Comparison of ENCODE assay signal across 1 cellular context in genomic region chr12:53049582-53050318, GRCh38.
TF ChIP-seq lines count a peak whose summit lies in the region.

A gene with protein sequence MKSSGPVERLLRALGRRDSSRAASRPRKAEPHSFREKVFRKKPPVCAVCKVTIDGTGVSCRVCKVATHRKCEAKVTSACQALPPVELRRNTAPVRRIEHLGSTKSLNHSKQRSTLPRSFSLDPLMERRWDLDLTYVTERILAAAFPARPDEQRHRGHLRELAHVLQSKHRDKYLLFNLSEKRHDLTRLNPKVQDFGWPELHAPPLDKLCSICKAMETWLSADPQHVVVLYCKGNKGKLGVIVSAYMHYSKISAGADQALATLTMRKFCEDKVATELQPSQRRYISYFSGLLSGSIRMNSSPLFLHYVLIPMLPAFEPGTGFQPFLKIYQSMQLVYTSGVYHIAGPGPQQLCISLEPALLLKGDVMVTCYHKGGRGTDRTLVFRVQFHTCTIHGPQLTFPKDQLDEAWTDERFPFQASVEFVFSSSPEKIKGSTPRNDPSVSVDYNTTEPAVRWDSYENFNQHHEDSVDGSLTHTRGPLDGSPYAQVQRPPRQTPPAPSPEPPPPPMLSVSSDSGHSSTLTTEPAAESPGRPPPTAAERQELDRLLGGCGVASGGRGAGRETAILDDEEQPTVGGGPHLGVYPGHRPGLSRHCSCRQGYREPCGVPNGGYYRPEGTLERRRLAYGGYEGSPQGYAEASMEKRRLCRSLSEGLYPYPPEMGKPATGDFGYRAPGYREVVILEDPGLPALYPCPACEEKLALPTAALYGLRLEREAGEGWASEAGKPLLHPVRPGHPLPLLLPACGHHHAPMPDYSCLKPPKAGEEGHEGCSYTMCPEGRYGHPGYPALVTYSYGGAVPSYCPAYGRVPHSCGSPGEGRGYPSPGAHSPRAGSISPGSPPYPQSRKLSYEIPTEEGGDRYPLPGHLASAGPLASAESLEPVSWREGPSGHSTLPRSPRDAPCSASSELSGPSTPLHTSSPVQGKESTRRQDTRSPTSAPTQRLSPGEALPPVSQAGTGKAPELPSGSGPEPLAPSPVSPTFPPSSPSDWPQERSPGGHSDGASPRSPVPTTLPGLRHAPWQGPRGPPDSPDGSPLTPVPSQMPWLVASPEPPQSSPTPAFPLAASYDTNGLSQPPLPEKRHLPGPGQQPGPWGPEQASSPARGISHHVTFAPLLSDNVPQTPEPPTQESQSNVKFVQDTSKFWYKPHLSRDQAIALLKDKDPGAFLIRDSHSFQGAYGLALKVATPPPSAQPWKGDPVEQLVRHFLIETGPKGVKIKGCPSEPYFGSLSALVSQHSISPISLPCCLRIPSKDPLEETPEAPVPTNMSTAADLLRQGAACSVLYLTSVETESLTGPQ (N-terminal part only) (plus strand): TSS chr12:53050065. CDS start chr12:53050186, 121 bp downstream.

TF ChIP-seq in HepG2, 621 proteins besides CTCF, POLR2A, EP300 and RAD21 (continued from another document and continues in another):
- TF ChIP-seq ZNF800 (CRISPR knock-in tag; IDR thresholded peaks at IDR 0.05) (no peak), PPARG (CRISPR knock-in tag; conservative IDR thresholded peaks at IDR 0.05) (0 out of 2 replicates have a peak, but pooled peaks have one; percentile 22), ZSCAN25 (CRISPR knock-in tag; IDR thresholded peaks at IDR 0.05) (peak; percentile 67; the same call in 1 of the 2 replicates), HNRNPLL (IDR thresholded peaks at IDR 0.05; ENCODE audit: low read depth, low read length, poor library complexity, severe bottlenecking) (peak; percentile 36), ZNF672 (CRISPR knock-in tag; IDR thresholded peaks at IDR 0.05) (no peak), NR1H2 (CRISPR knock-in tag; IDR thresholded peaks at IDR 0.05; ENCODE audit: borderline replicate concordance, low read depth) (no peak), MTERF4 (CRISPR knock-in tag; IDR thresholded peaks at IDR 0.05) (no peak), PLRG1 (conservative IDR thresholded peaks at IDR 0.05) (no peak), BCL6 (CRISPR knock-in tag; IDR thresholded peaks at IDR 0.05) (peak; percentile 69), ZNF484 (CRISPR knock-in tag; IDR thresholded peaks at IDR 0.05; ENCODE audit: borderline replicate concordance, low read depth) (no peak), ZFP90 (CRISPR knock-in tag; IDR thresholded peaks at IDR 0.05; ENCODE audit: borderline replicate concordance) (no peak; the same call in 1 of the 2 replicates), ZUFSP (CRISPR knock-in tag; IDR thresholded peaks at IDR 0.05; ENCODE audit: borderline replicate concordance) (no peak), MEIS2 (CRISPR knock-in tag; IDR thresholded peaks at IDR 0.05) (peak; percentile 53; the same call in 1 of the 2 replicates), ZNF605 (CRISPR knock-in tag; IDR thresholded peaks at IDR 0.05) (peak; percentile 68; the same call in 1 of the 2 replicates), ZNF34 (CRISPR knock-in tag; IDR thresholded peaks at IDR 0.05; ENCODE audit: borderline replicate concordance) (no peak; the same call in 1 of the 2 replicates), YY1 (IDR thresholded peaks at IDR 0.05; ENCODE audit: insufficient read depth, insufficient replicate concordance, low read depth, low read length) (no peak), XBP1 (CRISPR knock-in tag; IDR thresholded peaks at IDR 0.05) (no peak), EZH2 (conservative IDR thresholded peaks at IDR 0.05; ENCODE audit: low read depth, low read length) (no peak), ZNF569 (CRISPR knock-in tag; IDR thresholded peaks at IDR 0.05; ENCODE audit: borderline replicate concordance) (no peak), RELA (CRISPR knock-in tag; IDR thresholded peaks at IDR 0.05) (no peak; the same call in 1 of the 2 replicates), ZSCAN21 (CRISPR knock-in tag; IDR thresholded peaks at IDR 0.05; ENCODE audit: borderline replicate concordance) (no peak), RFXANK (CRISPR knock-in tag; IDR thresholded peaks at IDR 0.05) (0 out of 2 replicates have a peak, but pooled peaks have one; percentile 21), ZKSCAN5 (CRISPR knock-in tag; IDR thresholded peaks at IDR 0.05) (no peak), ZSCAN20 (CRISPR knock-in tag; IDR thresholded peaks at IDR 0.05; ENCODE audit: borderline replicate concordance) (no peak), ZNF10 (CRISPR knock-in tag; IDR thresholded peaks at IDR 0.05; ENCODE audit: borderline replicate concordance, low read depth) (no peak), IKZF1 (IDR thresholded peaks at IDR 0.05) (no peak), ZNF749 (CRISPR knock-in tag; IDR thresholded peaks at IDR 0.05; ENCODE audit: borderline replicate concordance) (0 out of 2 replicates have a peak, but pooled peaks have one; percentile 45), PBX3 (CRISPR knock-in tag; IDR thresholded peaks at IDR 0.05; ENCODE audit: borderline replicate concordance) (no peak), KAT2B (IDR thresholded peaks at IDR 0.05; ENCODE audit: borderline replicate concordance, low read depth, low read length) (no peak), ZNF253 (CRISPR knock-in tag; IDR thresholded peaks at IDR 0.05; ENCODE audit: borderline replicate concordance) (no peak), NR3C1 (CRISPR knock-in tag; IDR thresholded peaks at IDR 0.05) (no peak), FOXO1 (CRISPR knock-in tag; IDR thresholded peaks at IDR 0.05) (no peak), ZNF264 (CRISPR knock-in tag; IDR thresholded peaks at IDR 0.05) (no peak), RXRA (CRISPR knock-in tag; IDR thresholded peaks at IDR 0.05) (peak; percentile 24; the same call in 1 of the 2 replicates), YEATS2 (CRISPR knock-in tag; IDR thresholded peaks at IDR 0.05; ENCODE audit: borderline replicate concordance) (peak; percentile 37; the same call in 1 of the 2 replicates), SALL2 (CRISPR knock-in tag; IDR thresholded peaks at IDR 0.05) (no peak), RARA (CRISPR knock-in tag; IDR thresholded peaks at IDR 0.05) (peak; percentile 64; the same call in 1 of the 2 replicates)
- TF ChIP-seq, protein P1, sequence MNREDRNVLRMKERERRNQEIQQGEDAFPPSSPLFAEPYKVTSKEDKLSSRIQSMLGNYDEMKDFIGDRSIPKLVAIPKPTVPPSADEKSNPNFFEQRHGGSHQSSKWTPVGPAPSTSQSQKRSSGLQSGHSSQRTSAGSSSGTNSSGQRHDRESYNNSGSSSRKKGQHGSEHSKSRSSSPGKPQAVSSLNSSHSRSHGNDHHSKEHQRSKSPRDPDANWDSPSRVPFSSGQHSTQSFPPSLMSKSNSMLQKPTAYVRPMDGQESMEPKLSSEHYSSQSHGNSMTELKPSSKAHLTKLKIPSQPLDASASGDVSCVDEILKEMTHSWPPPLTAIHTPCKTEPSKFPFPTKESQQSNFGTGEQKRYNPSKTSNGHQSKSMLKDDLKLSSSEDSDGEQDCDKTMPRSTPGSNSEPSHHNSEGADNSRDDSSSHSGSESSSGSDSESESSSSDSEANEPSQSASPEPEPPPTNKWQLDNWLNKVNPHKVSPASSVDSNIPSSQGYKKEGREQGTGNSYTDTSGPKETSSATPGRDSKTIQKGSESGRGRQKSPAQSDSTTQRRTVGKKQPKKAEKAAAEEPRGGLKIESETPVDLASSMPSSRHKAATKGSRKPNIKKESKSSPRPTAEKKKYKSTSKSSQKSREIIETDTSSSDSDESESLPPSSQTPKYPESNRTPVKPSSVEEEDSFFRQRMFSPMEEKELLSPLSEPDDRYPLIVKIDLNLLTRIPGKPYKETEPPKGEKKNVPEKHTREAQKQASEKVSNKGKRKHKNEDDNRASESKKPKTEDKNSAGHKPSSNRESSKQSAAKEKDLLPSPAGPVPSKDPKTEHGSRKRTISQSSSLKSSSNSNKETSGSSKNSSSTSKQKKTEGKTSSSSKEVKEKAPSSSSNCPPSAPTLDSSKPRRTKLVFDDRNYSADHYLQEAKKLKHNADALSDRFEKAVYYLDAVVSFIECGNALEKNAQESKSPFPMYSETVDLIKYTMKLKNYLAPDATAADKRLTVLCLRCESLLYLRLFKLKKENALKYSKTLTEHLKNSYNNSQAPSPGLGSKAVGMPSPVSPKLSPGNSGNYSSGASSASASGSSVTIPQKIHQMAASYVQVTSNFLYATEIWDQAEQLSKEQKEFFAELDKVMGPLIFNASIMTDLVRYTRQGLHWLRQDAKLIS (CRISPR knock-in tag; IDR thresholded peaks at IDR 0.05), result no peak
- TF ChIP-seq, protein P2, sequence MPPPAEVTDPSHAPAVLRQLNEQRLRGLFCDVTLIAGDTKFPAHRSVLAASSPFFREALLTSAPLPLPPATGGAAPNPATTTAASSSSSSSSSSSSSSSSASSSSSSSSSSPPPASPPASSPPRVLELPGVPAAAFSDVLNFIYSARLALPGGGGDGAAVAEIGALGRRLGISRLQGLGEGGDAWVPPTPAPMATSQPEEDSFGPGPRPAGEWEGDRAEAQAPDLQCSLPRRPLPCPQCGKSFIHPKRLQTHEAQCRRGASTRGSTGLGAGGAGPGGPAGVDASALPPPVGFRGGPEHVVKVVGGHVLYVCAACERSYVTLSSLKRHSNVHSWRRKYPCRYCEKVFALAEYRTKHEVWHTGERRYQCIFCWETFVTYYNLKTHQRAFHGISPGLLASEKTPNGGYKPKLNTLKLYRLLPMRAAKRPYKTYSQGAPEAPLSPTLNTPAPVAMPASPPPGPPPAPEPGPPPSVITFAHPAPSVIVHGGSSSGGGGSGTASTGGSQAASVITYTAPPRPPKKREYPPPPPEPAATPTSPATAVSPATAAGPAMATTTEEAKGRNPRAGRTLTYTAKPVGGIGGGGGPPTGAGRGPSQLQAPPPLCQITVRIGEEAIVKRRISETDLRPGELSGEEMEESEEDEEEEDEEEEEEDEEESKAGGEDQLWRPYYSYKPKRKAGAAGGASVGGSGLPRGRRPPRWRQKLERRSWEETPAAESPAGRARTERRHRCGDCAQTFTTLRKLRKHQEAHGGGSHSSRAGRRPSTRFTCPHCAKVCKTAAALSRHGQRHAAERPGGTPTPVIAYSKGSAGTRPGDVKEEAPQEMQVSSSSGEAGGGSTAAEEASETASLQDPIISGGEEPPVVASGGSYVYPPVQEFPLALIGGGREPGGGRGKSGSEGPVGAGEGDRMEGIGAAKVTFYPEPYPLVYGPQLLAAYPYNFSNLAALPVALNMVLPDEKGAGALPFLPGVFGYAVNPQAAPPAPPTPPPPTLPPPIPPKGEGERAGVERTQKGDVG (CRISPR knock-in tag; IDR thresholded peaks at IDR 0.05; ENCODE audit: borderline replicate concordance), result no peak
- TF ChIP-seq, protein P3, sequence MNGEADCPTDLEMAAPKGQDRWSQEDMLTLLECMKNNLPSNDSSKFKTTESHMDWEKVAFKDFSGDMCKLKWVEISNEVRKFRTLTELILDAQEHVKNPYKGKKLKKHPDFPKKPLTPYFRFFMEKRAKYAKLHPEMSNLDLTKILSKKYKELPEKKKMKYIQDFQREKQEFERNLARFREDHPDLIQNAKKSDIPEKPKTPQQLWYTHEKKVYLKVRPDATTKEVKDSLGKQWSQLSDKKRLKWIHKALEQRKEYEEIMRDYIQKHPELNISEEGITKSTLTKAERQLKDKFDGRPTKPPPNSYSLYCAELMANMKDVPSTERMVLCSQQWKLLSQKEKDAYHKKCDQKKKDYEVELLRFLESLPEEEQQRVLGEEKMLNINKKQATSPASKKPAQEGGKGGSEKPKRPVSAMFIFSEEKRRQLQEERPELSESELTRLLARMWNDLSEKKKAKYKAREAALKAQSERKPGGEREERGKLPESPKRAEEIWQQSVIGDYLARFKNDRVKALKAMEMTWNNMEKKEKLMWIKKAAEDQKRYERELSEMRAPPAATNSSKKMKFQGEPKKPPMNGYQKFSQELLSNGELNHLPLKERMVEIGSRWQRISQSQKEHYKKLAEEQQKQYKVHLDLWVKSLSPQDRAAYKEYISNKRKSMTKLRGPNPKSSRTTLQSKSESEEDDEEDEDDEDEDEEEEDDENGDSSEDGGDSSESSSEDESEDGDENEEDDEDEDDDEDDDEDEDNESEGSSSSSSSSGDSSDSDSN (CRISPR knock-in tag; IDR thresholded peaks at IDR 0.05), result peak; percentile 90
